In the genomic region with DNA sequence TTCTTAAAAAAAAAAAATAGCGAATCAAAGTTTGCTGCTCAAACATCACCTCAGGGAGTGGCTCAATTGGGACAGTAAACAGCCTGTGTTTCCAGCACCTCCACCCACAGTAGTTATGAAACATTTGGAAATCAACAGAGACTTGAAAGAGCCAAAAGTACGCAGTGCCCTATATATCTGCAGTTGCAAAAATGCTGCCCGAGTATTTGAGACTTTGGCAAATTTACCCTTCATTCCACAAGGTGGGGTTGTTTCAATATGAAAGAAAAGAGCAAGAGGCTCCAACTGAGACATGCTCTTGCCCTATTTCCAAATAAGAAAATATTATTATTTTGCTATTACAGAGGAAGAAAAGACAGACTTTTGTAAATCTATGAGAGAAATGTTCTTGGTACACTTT, we compare ENCODE assay signal across 8 cellular contexts.
A peak's percentile ranks its signal among the peaks of the same experiment; 100 is the strongest.
DNase-seq lines count a peak whose midpoint lies in the region; ATAC-seq and TF ChIP-seq lines count a peak whose summit lies in the region.

No MANE protein-coding gene starts in this region.

- no peaks in the 10 kb centered on the region for H3K9me2 ChIP-seq in OCI-LY1 (ENCODE audit: low read depth, low read length)

- H3K27ac ChIP-seq in OCI-LY1 (ENCODE audit: low read depth, low read length, poor library complexity, severe bottlenecking): no peak overlapping the region

- H3K79me2 ChIP-seq in OCI-LY1 (ENCODE audit: insufficient read depth, low read length): no peaks in the 10 kb centered on the region

- TF ChIP-seq CTCF in OCI-LY1 (IDR thresholded peaks at IDR 0.05; ENCODE audit: low read length): peak; percentile 23; the same call in 1 of the 2 replicates
- TF ChIP-seq CTCF in fibroblast of pulmonary artery (IDR thresholded peaks at IDR 0.05; ENCODE audit: low read length, missing control alignments): peak; percentile 71

- H3K9me3 ChIP-seq in OCI-LY1 (ENCODE audit: low read length): no peaks in the 10 kb centered on the region

- peak; percentile 95 for ATAC-seq in sciatic nerve
- ATAC-seq in GM19467 (IDR thresholded peaks at IDR 0.05; ENCODE audit: unreplicated experiment): no peak
- ATAC-seq in GM18519 (IDR thresholded peaks at IDR 0.05; ENCODE audit: low FRiP score, unreplicated experiment): no peak

- no peak overlapping the region for H3K9ac ChIP-seq in OCI-LY1 (ENCODE audit: low read length)

- no peaks in the 10 kb centered on the region for H3K27me3 ChIP-seq in OCI-LY1 (ENCODE audit: insufficient read depth, low read length)

- no peak overlapping the region for H2AFZ ChIP-seq in OCI-LY1 (ENCODE audit: low read length)

- no peaks in the 10 kb centered on the region for H3K4me1 ChIP-seq in OCI-LY1 (ENCODE audit: insufficient read depth, low read length, severe bottlenecking)

- no peaks in the 10 kb centered on the region for H4K20me1 ChIP-seq in OCI-LY1 (ENCODE audit: insufficient read depth, low read length)

- DNase-seq in NCI-H2107 treated with DMSO at 0.1 percent for 48 hours (lab: John Stamatoyannopoulos, UW; ENCODE audit: unreplicated experiment): peak; percentile 1
- no peak for DNase-seq in NCI-H2107 (lab: John Stamatoyannopoulos, UW)
- DNase-seq in fibroblast of pulmonary artery (ENCODE audit: low read depth): peak; percentile 82
- DNase-seq in sciatic nerve (ENCODE audit: low spot score): no peak
- DNase-seq in activated effector memory CD4-positive, alpha-beta T cell treated with Interleukin-2 at 50 U/mL for 16 hours: no peak

- no peaks in the 10 kb centered on the region for H3K36me3 ChIP-seq in OCI-LY1 (ENCODE audit: insufficient read depth, low read length)

- H3K4me3 ChIP-seq in OCI-LY1 (ENCODE audit: low read depth, low read length, poor library complexity, severe bottlenecking) (no peak overlapping the region), fibroblast of pulmonary artery (replicated peaks; ENCODE audit: low read depth, low read length) (no peak overlapping the region)

- H3K4me2 ChIP-seq in OCI-LY1 (ENCODE audit: low read length): no peak overlapping the region

- intact Hi-C loops in sciatic nerve (cut with DNase I): no loop called here

- no peaks in the 10 kb centered on the region for H3F3A ChIP-seq in OCI-LY1 (ENCODE audit: insufficient read depth, low read length)

Comparison
In these comparisons a context has a peak if more than half of its experiments do, and no peak if none do; other contexts are left out.
1. DNase-seq: peak in NCI-H2107 treated with DMSO at 0.1 percent for 48 hours (single experiment) and fibroblast of pulmonary artery (single experiment); none in NCI-H2107 (single experiment), sciatic nerve (single experiment) and activated effector memory CD4-positive, alpha-beta T cell treated with Interleukin-2 at 50 U/mL for 16 hours (single experiment).